Comparison of ENCODE assay signal across 1 cellular context in genomic region chr17:7716901-7717755, GRCh38.
TF ChIP-seq lines count a peak whose summit lies in the region.

DNAH2 (plus strand) TSS chr17:7717744; CDS start chr17:7719735, 1,991 bp downstream.

TF ChIP-seq in GM23338, 12 proteins besides CTCF, POLR2A, EP300 and RAD21 (continued from another document):
- TF ChIP-seq, protein P1, sequence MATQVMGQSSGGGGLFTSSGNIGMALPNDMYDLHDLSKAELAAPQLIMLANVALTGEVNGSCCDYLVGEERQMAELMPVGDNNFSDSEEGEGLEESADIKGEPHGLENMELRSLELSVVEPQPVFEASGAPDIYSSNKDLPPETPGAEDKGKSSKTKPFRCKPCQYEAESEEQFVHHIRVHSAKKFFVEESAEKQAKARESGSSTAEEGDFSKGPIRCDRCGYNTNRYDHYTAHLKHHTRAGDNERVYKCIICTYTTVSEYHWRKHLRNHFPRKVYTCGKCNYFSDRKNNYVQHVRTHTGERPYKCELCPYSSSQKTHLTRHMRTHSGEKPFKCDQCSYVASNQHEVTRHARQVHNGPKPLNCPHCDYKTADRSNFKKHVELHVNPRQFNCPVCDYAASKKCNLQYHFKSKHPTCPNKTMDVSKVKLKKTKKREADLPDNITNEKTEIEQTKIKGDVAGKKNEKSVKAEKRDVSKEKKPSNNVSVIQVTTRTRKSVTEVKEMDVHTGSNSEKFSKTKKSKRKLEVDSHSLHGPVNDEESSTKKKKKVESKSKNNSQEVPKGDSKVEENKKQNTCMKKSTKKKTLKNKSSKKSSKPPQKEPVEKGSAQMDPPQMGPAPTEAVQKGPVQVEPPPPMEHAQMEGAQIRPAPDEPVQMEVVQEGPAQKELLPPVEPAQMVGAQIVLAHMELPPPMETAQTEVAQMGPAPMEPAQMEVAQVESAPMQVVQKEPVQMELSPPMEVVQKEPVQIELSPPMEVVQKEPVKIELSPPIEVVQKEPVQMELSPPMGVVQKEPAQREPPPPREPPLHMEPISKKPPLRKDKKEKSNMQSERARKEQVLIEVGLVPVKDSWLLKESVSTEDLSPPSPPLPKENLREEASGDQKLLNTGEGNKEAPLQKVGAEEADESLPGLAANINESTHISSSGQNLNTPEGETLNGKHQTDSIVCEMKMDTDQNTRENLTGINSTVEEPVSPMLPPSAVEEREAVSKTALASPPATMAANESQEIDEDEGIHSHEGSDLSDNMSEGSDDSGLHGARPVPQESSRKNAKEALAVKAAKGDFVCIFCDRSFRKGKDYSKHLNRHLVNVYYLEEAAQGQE (IDR thresholded peaks at IDR 0.05; ENCODE audit: unreplicated experiment): peak; percentile 9
- TF ChIP-seq STAT1 (IDR thresholded peaks at IDR 0.05; ENCODE audit: unreplicated experiment) (no peak), ETS1 (IDR thresholded peaks at IDR 0.05) (peak; percentile 33; the same call in 1 of the 2 replicates), CREB1 (CRISPR knock-in tag; IDR thresholded peaks at IDR 0.05; ENCODE audit: low read depth) (peak; percentile 80), JUNB (IDR thresholded peaks at IDR 0.05; ENCODE audit: unreplicated experiment) (no peak)
